In the genomic region with DNA sequence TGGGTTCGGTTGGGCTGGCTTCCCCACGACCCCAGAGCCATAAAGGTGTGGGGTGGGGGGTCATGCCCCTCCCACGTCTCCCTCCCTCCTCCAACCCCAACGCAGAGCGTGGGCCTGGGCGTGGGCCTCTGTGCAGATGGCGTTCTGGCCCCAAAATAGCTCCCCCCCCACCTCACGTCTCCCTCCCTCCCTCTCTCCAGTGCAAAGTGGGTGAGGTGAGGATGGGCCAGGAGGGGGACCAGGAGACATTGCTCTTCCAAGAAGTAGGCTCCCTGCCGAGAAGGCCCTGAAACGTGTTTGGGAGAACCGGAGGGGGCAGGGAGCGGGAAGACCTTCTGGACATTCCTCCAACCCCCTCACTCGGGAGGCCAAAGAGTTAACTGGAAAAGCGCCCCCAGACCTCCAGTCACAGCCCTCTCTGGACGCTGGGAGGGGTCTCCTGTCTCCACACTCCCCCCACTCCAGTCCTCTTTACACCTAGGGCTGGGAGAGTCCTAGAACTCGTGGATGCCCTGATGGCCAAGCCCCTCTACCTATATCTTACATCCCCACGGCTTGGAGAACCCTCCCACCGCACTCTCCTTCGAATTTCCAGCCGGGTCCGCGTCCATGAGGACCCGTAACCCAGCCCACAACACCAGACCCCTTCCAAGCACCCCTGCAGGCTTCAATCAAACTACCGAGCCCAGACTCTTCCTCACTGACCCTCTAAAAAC, we compare ENCODE assay signal across 8 cellular contexts. TPM values are rescaled to one million over a fixed set of nuclear protein-coding genes. Genes with fewer than 3 reads are reported as not detected.
A peak's percentile ranks its signal among the peaks of the same experiment; 100 is the strongest.
DNase-seq lines count a peak whose midpoint lies in the region; ATAC-seq and TF ChIP-seq lines count a peak whose summit lies in the region.

No MANE protein-coding gene starts in this region.

- peak overlapping the region; percentile 89 for H3K4me2 ChIP-seq in neural progenitor cell

- DNase-seq in COLO668 (lab: John Stamatoyannopoulos, UW; ENCODE audit: unreplicated experiment): peak; percentile 30
- DNase-seq in Jurkat, Clone E6-1 (ENCODE audit: low read depth, low spot score): no peak
- DNase-seq in neural progenitor cell (ENCODE audit: low spot score): peak; percentile 37
- DNase-seq in kidney glomerular epithelial cell (lab: John Stamatoyannopoulos, UW): no peak
- no peak for DNase-seq in aorta
- no peak for DNase-seq in ovary

- peak overlapping the region; percentile 90 for H3K4me3 Mint-ChIP-seq in neural progenitor cell

- H3K9me3 ChIP-seq in neural progenitor cell (ENCODE audit: low read depth): no peaks in the 10 kb centered on the region
- H3K9me3 ChIP-seq in aorta (ENCODE audit: control insufficient read depth, low read length): no peaks in the 10 kb centered on the region
- H3K9me3 ChIP-seq in ovary: no peaks in the 10 kb centered on the region

- H4K20me1 ChIP-seq in neural progenitor cell (ENCODE audit: low read depth): peaks cover 26% of the 10 kb centered on the region

- no peaks in the 10 kb centered on the region for H3K9me3 Mint-ChIP-seq in neural progenitor cell

- H3K79me2 ChIP-seq in neural progenitor cell (ENCODE audit: low read depth): no peaks in the 10 kb centered on the region

- H2AFZ ChIP-seq in neural progenitor cell (replicated peaks): no peak overlapping the region

- ATAC-seq in aorta (ENCODE audit: low FRiP score) (no peak), HG03342 (IDR thresholded peaks at IDR 0.05; ENCODE audit: unreplicated experiment) (no peak)

- H3K27me3 ChIP-seq in neural progenitor cell (peaks cover 29% of the 10 kb centered on the region), aorta (ENCODE audit: control insufficient read depth in 1 of 2, insufficient read depth in 2 of 2, low read length in 1 of 2) (no peaks in the 10 kb centered on the region), ovary (peaks cover 8% of the 10 kb centered on the region)

- WGBS in aorta, 2 donors: 1 to 2% methylated on average over 23 to 24 of the region's 24 CpGs
- 2 to 5% (median 3%) methylated on average over 24 of the region's 24 CpGs for WGBS in ovary, 3 donors

- peaks cover 16% of the 10 kb centered on the region for H3F3A ChIP-seq in neural progenitor cell (ENCODE audit: low read depth)

- H3K4me1 ChIP-seq in neural progenitor cell (peaks cover 24% of the 10 kb centered on the region), aorta (ENCODE audit: control insufficient read depth in 1 of 2, insufficient read depth in 2 of 2, low read length in 2 of 2) (no peaks in the 10 kb centered on the region), ovary (ENCODE audit: insufficient read depth) (peaks cover 6% of the 10 kb centered on the region)

- no peaks in the 10 kb centered on the region for H3K36me3 ChIP-seq in neural progenitor cell
- no peaks in the 10 kb centered on the region for H3K36me3 ChIP-seq in aorta (ENCODE audit: control insufficient read depth in 1 of 2, insufficient read depth in 2 of 2, low read length in 1 of 2)
- H3K36me3 ChIP-seq in ovary: no peaks in the 10 kb centered on the region

- no peak overlapping the region for H3K9ac ChIP-seq in neural progenitor cell

- TF ChIP-seq EP300 in ovary (IDR thresholded peaks at IDR 0.05): no peak

- no peaks in the 10 kb centered on the region for H3K36me3 Mint-ChIP-seq in neural progenitor cell

- H3K27me3 Mint-ChIP-seq in neural progenitor cell (ENCODE audit: insufficient read depth, low read depth): peaks cover 31% of the 10 kb centered on the region

- peak overlapping the region; percentile 10 for H3K27ac ChIP-seq in cingulate gyrus (ENCODE audit: low read depth, low read length)
- H3K27ac ChIP-seq in neural progenitor cell: no peak overlapping the region
- H3K27ac ChIP-seq in aorta (ENCODE audit: low read depth in 1 of 2, low read length in 2 of 2): no peak overlapping the region
- H3K27ac ChIP-seq in ovary: no peak overlapping the region

- TF ChIP-seq CTCF in neural progenitor cell (IDR thresholded peaks at IDR 0.05): no peak
- no peak for TF ChIP-seq CTCF in ovary (IDR thresholded peaks at IDR 0.05)

- intact Hi-C loops in aorta (cut with DNase I) (no loop called here), ovary (cut with DNase I) (no loop called here)

- H3K4me1 Mint-ChIP-seq in neural progenitor cell: peaks cover 25% of the 10 kb centered on the region

- TF ChIP-seq POLR2A in ovary (IDR thresholded peaks at IDR 0.05): no peak

- no peak overlapping the region for H3K27ac Mint-ChIP-seq in neural progenitor cell

- H3K4me3 ChIP-seq in Jurkat, Clone E6-1 (ENCODE audit: low read length): peak overlapping the region; percentile 29
- H3K4me3 ChIP-seq in neural progenitor cell (peak overlapping the region; percentile 48), aorta (ENCODE audit: low read length in 2 of 2) (no peak overlapping the region), ovary (no peak overlapping the region)

RNA-seq across cellular contexts. Expression of a gene that starts 0.9 kb away (rescaled TPM):
- not detected for polyA plus RNA-seq in Jurkat, Clone E6-1 (2012; ENCODE audit: insufficient read depth, insufficient read length)
- total RNA-seq in neural progenitor cell (ENCODE audit: low replicate concordance) (0.77 and 1.3 TPM in 2 replicates), aorta (1 to 10 TPM; 2.4 to 2.8 TPM), ovary (under 1 TPM; 0.08 to 0.32 (median 0.12) TPM)
- polyA plus RNA-seq in aorta (1 to 10 TPM in 1 of 2 donors, under 1 TPM in 1; 0.38 to 1.3 TPM), ovary (under 1 TPM; 0.24 to 0.38 TPM)

RNA-seq across cellular contexts. Expression of a gene that starts 32.0 kb away (rescaled TPM):
- polyA plus RNA-seq in Jurkat, Clone E6-1 (2012; ENCODE audit: insufficient read depth, insufficient read length): 47.2 TPM
- total RNA-seq in neural progenitor cell (ENCODE audit: low replicate concordance): 8.9 and 30.4 TPM in 2 replicates
- 10 to 100 TPM; 53.6 to 60.1 TPM for total RNA-seq in aorta
- polyA plus RNA-seq in aorta: 10 to 100 TPM in 1 of 2 donors, 1 to 10 TPM in 1; 9.9 to 18.9 TPM
- total RNA-seq in ovary: 10 to 100 TPM; 25.4 to 76.8 (median 69.3) TPM
- polyA plus RNA-seq in ovary: 10 to 100 TPM in 1 of 2 donors, 1 to 10 TPM in 1; 5.0 to 24.5 TPM

Comparison
In these comparisons a context has a peak if more than half of its experiments do, and no peak if none do; other contexts are left out.
1. DNase-seq: peak in COLO668 (single experiment) and neural progenitor cell (single experiment); none in Jurkat, Clone E6-1 (single experiment), kidney glomerular epithelial cell (single experiment), aorta (0 of 2) and ovary (0 of 5).
2. H3K4me3 ChIP-seq: peak in Jurkat, Clone E6-1 (single experiment) and neural progenitor cell (single experiment); none in aorta (0 of 2) and ovary (single experiment).